In the genomic region with DNA sequence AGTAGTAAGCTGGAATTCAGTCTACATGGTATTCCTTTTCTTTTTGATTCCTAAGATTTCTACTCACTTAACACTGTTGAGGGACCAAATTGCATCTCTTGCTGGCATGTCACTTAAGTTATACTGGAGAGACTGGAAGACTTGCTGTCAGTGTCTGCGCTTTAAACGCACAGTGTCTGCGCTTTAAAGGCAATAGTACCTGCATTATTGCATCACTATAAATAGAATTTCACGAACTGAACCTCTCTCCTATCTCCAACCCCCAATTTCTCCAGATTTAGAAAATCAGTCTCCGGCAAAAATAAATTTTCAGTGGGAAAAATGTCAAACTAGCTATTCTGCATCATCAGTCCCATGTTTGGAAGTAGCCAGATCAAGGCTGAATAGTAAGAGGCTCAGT, we compare ENCODE assay signal across 1 cellular context.
TF ChIP-seq lines count a peak whose summit lies in the region.

No MANE protein-coding gene starts in this region.

TF ChIP-seq in H1, 55 proteins besides CTCF, POLR2A, EP300 and RAD21:
- no peak for TF ChIP-seq CBX8 (IDR thresholded peaks at IDR 0.05; ENCODE audit: borderline replicate concordance, low read depth, low read length)
- TF ChIP-seq KDM4A (IDR thresholded peaks at IDR 0.05; ENCODE audit: low read depth, low read length, severe bottlenecking): no peak
- 0 out of 2 replicates have a peak, but pooled peaks have one; percentile 8 for TF ChIP-seq CEBPB (IDR thresholded peaks at IDR 0.05; ENCODE audit: low read depth, low read length)
- TF ChIP-seq PHF8 (conservative IDR thresholded peaks at IDR 0.05; ENCODE audit: low read depth, low read length): no peak
